ENCODE assay signal across 15 cellular contexts in the genomic region with DNA sequence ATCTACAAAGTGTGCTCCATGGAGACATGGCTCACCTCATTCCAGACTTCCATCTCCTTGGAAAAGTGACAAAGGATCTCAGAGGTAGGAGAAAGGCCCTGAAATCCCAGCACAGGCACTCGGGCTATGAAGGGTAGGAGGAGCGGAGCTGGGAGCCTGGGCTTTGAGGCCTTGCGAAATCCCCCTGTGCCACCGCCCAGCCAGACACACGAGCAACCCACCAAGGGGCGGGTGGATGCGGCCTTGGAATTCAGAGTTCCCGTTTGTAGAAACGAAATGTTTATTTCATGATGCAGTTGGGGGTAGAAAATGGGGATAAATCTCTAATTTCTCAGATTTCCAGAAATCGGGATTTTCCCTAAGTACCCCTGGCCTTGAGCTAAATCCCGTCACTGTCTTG.
A peak's percentile ranks its signal among the peaks of the same experiment; 100 is the strongest.
DNase-seq lines count a peak whose midpoint lies in the region; ATAC-seq and TF ChIP-seq lines count a peak whose summit lies in the region.
"Had no signal": no experiment of that assay in that cellular context is flagged by ENCODE, and none has a peak within 500 bp of the region (broad histone marks: within the 10 kb centered on the region; RNA-seq: fewer than 3 reads in every experiment).

No MANE protein-coding gene starts in this region.

- no peak overlapping the region for H3K4me3 Mint-ChIP-seq in neural progenitor cell
- H3K4me3 Mint-ChIP-seq: CD8-positive, alpha-beta T cell had no signal

- no peaks in the 10 kb centered on the region for H3K36me3 ChIP-seq in BLaER1 treated with 17β-estradiol and CSF1 and Interleukin-3, amounts not matched to agents 10 nM and 100 nM
- H3K36me3 ChIP-seq in hepatocyte (replicated peaks; ENCODE audit: insufficient read depth, low read depth) (no peaks in the 10 kb centered on the region), neural progenitor cell (no peaks in the 10 kb centered on the region), aorta (ENCODE audit: control insufficient read depth in 1 of 2, insufficient read depth in 2 of 2, low read length in 1 of 2) (no peaks in the 10 kb centered on the region)

- H3K9me3 Mint-ChIP-seq in neural progenitor cell = peaks cover 2% of the 10 kb centered on the region
- H3K9me3 Mint-ChIP-seq: CD8-positive, alpha-beta T cell had no signal

- H3K27ac Mint-ChIP-seq in neural progenitor cell = peak overlapping the region; percentile 69
- H3K27ac Mint-ChIP-seq: CD8-positive, alpha-beta T cell had no signal

- H3K4me3 ChIP-seq in BLaER1 treated with 17β-estradiol and CSF1 and Interleukin-3, amounts not matched to agents 10 nM and 100 nM = no peak overlapping the region
- H3K4me3 ChIP-seq in hepatocyte = no peak overlapping the region
- no peak overlapping the region for H3K4me3 ChIP-seq in neural progenitor cell
- no peak overlapping the region for H3K4me3 ChIP-seq in aorta (ENCODE audit: low read length in 2 of 2)

- DNase-seq in hepatocyte (ENCODE audit: low spot score) (peak; percentile 44), neural progenitor cell (ENCODE audit: low spot score) (no peak), aorta (peak; percentile 32 to 50), NCI-H2171 (lab: John Stamatoyannopoulos, UW) (no peak), iPS-NIHi7 (ENCODE audit: extremely low spot score) (no peak)
- DNase-seq: ACHN; Caco-2; CD8-positive, alpha-beta T cell; GF-D8; HCEC 1CT; IMR-90; KBM-7 had no signal

- ATAC-seq in aorta (ENCODE audit: low FRiP score) (no peak), GM21528 (IDR thresholded peaks at IDR 0.05; ENCODE audit: low FRiP score, unreplicated experiment) (no peak)
- ATAC-seq: CD8-positive, alpha-beta T cell had no signal

- intact Hi-C loops in aorta (cut with DNase I) = no loop called here

- H3K4me2 ChIP-seq in BLaER1 treated with 17β-estradiol and CSF1 and Interleukin-3, amounts not matched to agents 10 nM and 100 nM = peak overlapping the region in 9 of 11 experiments; percentile 54 to 81 (median 70); a peak in 18 of 22 replicates
- H3K4me2 ChIP-seq in hepatocyte (no peak overlapping the region), neural progenitor cell (no peak overlapping the region)

- H3K9me2 ChIP-seq in hepatocyte (replicated peaks; ENCODE audit: insufficient read depth) = no peaks in the 10 kb centered on the region

- H3K27me3 Mint-ChIP-seq in neural progenitor cell (ENCODE audit: insufficient read depth, low read depth) = peaks cover 2% of the 10 kb centered on the region

- peaks cover 19% of the 10 kb centered on the region for H3K4me1 Mint-ChIP-seq in neural progenitor cell

- no peak overlapping the region for H3K9ac ChIP-seq in BLaER1 treated with 17β-estradiol and CSF1 and Interleukin-3, amounts not matched to agents 10 nM and 100 nM
- no peak overlapping the region for H3K9ac ChIP-seq in neural progenitor cell

- TF ChIP-seq CTCF in hepatocyte (IDR thresholded peaks at IDR 0.05; ENCODE audit: poor library complexity) = no peak
- no peak for TF ChIP-seq CTCF in neural progenitor cell (IDR thresholded peaks at IDR 0.05)

- no peak overlapping the region for H3K27ac ChIP-seq in BLaER1 treated with 17β-estradiol and CSF1 and Interleukin-3, amounts not matched to agents 10 nM and 100 nM
- peak overlapping the region; percentile 53 for H3K27ac ChIP-seq in hepatocyte
- no peak overlapping the region for H3K27ac ChIP-seq in neural progenitor cell
- H3K27ac ChIP-seq in aorta (ENCODE audit: low read depth in 1 of 2, low read length in 2 of 2) = no peak overlapping the region
- H3K27ac ChIP-seq: C4-2B had no signal

- H3K27me3 ChIP-seq in BLaER1 treated with 17β-estradiol and CSF1 and Interleukin-3, amounts not matched to agents 10 nM and 100 nM = no peaks in the 10 kb centered on the region
- H3K27me3 ChIP-seq in hepatocyte (no peaks in the 10 kb centered on the region), neural progenitor cell (no peaks in the 10 kb centered on the region), aorta (ENCODE audit: control insufficient read depth in 1 of 2, insufficient read depth in 2 of 2, low read length in 1 of 2) (no peaks in the 10 kb centered on the region)

- H4K20me1 ChIP-seq in BLaER1 treated with 17β-estradiol and CSF1 and Interleukin-3, amounts not matched to agents 10 nM and 100 nM = no peaks in the 10 kb centered on the region
- no peaks in the 10 kb centered on the region for H4K20me1 ChIP-seq in hepatocyte (ENCODE audit: insufficient read depth, poor library complexity, severe bottlenecking)
- no peaks in the 10 kb centered on the region for H4K20me1 ChIP-seq in neural progenitor cell (ENCODE audit: low read depth)

- no peak overlapping the region for H2AFZ ChIP-seq in hepatocyte
- no peak overlapping the region for H2AFZ ChIP-seq in neural progenitor cell (replicated peaks)

- H3F3A ChIP-seq in neural progenitor cell (ENCODE audit: low read depth) = no peaks in the 10 kb centered on the region

- no peaks in the 10 kb centered on the region for H3K9me3 ChIP-seq in BLaER1 treated with 17β-estradiol and CSF1 and Interleukin-3, amounts not matched to agents 10 nM and 100 nM (replicated peaks in 1 of 11)
- H3K9me3 ChIP-seq in hepatocyte (ENCODE audit: low read depth) (no peaks in the 10 kb centered on the region), neural progenitor cell (ENCODE audit: low read depth) (no peaks in the 10 kb centered on the region), aorta (ENCODE audit: control insufficient read depth, low read length) (peaks cover 4% of the 10 kb centered on the region)
- H3K9me3 ChIP-seq: Caco-2 had no signal

- peaks cover 12 to 49% (median 35%) of the 10 kb centered on the region in 10 experiments for H3K4me1 ChIP-seq in BLaER1 treated with 17β-estradiol and CSF1 and Interleukin-3, amounts not matched to agents 10 nM and 100 nM
- H3K4me1 ChIP-seq in hepatocyte (ENCODE audit: insufficient read depth) = peaks cover 25% of the 10 kb centered on the region
- H3K4me1 ChIP-seq in neural progenitor cell = peaks cover 7% of the 10 kb centered on the region
- no peaks in the 10 kb centered on the region for H3K4me1 ChIP-seq in aorta (ENCODE audit: control insufficient read depth in 1 of 2, insufficient read depth in 2 of 2, low read length in 2 of 2)

- no peaks in the 10 kb centered on the region for H3K36me3 Mint-ChIP-seq in neural progenitor cell
- H3K36me3 Mint-ChIP-seq: CD8-positive, alpha-beta T cell had no signal

- H3K79me2 ChIP-seq in hepatocyte (no peaks in the 10 kb centered on the region), neural progenitor cell (ENCODE audit: low read depth) (no peaks in the 10 kb centered on the region)

- WGBS in hepatocyte (ENCODE audit: low lambda C conversion rate, missing lambda C conversion rate) = 74% methylated on average over 11 of the region's 11 CpGs
- WGBS in aorta, 2 donors = 94 to 95% methylated on average over 11 of the region's 11 CpGs

Comparison
In these comparisons a context has a peak if more than half of its experiments do, and no peak if none do; other contexts are left out.
1. H3K4me2 ChIP-seq: peak in BLaER1 treated with 17β-estradiol and CSF1 and Interleukin-3, amounts not matched to agents 10 nM and 100 nM (9 of 11); none in hepatocyte (single experiment) and neural progenitor cell (single experiment).
2. DNase-seq: peak in hepatocyte (single experiment) and aorta (2 of 2); none in neural progenitor cell (single experiment), NCI-H2171 (single experiment) and iPS-NIHi7 (single experiment).